Comparison of ENCODE assay signal across 13 cellular contexts in the genomic region with DNA sequence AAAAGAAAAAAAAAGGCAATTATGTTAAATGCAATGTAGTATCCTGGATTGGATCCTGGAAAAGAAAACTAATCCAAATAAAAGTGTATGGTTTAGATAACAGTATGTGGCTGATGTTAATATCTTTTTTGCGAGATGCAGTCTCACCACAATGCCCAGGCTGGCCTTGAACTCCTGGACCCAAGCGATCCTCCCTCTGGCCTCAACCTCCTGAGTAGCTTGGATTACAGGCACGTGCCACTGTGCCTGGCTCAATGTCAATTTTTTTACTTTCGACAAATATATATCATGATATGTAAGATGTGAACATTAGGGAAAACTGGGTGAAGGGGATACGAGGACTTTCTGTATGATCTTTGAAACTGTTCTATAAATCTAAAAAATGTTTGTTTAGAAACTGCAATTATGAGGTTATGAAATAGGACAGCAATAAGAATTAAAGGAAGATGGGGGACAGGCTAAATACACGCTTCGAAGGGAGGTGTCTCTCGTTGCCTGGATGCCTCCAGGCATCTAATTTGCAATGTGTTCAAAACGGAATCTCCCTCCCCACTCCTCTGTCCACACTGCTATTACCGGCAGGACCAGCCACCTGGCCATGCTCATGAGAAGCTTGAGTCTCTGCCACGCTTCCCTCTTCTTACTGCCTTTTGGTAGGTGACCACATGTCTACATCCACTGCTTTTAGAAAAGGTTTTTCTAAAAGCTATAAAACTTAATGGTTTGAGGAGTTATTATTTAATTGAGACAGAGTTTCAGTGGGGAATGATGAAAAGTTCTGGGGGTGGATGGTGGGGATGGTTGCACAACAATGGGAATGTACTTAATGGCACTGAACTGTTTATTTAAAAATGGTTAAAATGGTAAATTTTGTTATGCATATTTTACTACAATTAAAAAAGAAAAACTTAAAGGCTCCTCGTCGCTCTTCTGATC. TPM values are rescaled to one million over a fixed set of nuclear protein-coding genes. Genes with fewer than 3 reads are reported as not detected.
"Had no signal": no experiment of that assay in that cellular context is flagged by ENCODE, and none has a peak within 500 bp of the region (broad histone marks: within the 10 kb centered on the region; RNA-seq: fewer than 3 reads in every experiment).

No MANE protein-coding gene starts in this region.

- DNase-seq: activated CD4-positive, alpha-beta T cell treated with anti-CD3 and anti-CD28 coated beads, Interleukin-2, amount 10 ng/mL, durations not matched to agents 7 days and 5 days; activated CD4-positive, CD25-positive, alpha-beta regulatory T cell; activated naive CD4-positive, alpha-beta T cell treated with anti-CD3 and anti-CD28 coated beads for 36 hours; activated T-cell treated with anti-CD3 and anti-CD28 coated beads for 4 hours; cortex of kidney; effector CD8-positive, alpha-beta T cell; kidney; stomach; uterus had no signal

- ATAC-seq: activated T-helper 17 cell treated with anti-CD3 and anti-CD28 coated beads, Interleukin-2, amount 50 U/mL, for 72 hours had no signal

RNA-seq across cellular contexts. Expression of gene AANAT, which starts 29.7 kb away (rescaled TPM):
- total RNA-seq: activated CD4-positive, alpha-beta T cell treated with anti-CD3 and anti-CD28 coated beads, Interleukin-2, amount 10 ng/mL, durations not matched to agents 7 days and 5 days; activated naive CD4-positive, alpha-beta T cell treated with anti-CD3 and anti-CD28 coated beads for 36 hours; activated T-helper 17 cell treated with anti-CD3 and anti-CD28 coated beads, Interleukin-2, amount 50 U/mL, for 72 hours; hepatocyte; kidney; lower leg skin; neural crest cell; stomach; uterus had no signal
